ENCODE assay signal across 21 cellular contexts in genomic region chr17:32836527-32836926, GRCh38. TPM values are rescaled to one million over a fixed set of nuclear protein-coding genes. Genes with fewer than 3 reads are reported as not detected.
DNase-seq lines count a peak whose midpoint lies in the region; ATAC-seq, FAIRE-seq and TF ChIP-seq lines count a peak whose summit lies in the region.
"Had no signal": no experiment of that assay in that cellular context is flagged by ENCODE, and none has a peak within 500 bp of the region (broad histone marks: within the 10 kb centered on the region; RNA-seq: fewer than 3 reads in every experiment).

No MANE protein-coding gene starts in this region.

- CTCF ChIA-PET in HepG2 (lab: Yijun Ruan, JAX; ENCODE audit: low intra/inter-chr PET ratio, low total read pairs) = no interaction called here

- intact Hi-C loops in HepG2 (cut with micrococcal nuclease; ENCODE audit: unreplicated experiment) (no loop called here), right lobe of liver (cut with DNase I) (no loop called here), natural killer cell (cut with micrococcal nuclease) (no loop called here)

- H3K9me3 Mint-ChIP-seq in stimulated activated memory B cell treated with anti-CD40 and anti-IgM and Interleukin-4, amounts not matched to agents 10 μg/mL and 1 μg/mL and 100 μg/mL, for 72 hours = peaks cover 6% of the 10 kb centered on the region
- H3K9me3 Mint-ChIP-seq in natural killer cell = no peaks in the 10 kb centered on the region
- H3K9me3 Mint-ChIP-seq: CD4-positive, alpha-beta memory T cell; GM23338; HFFc6 had no signal

- BruUV-seq in HepG2 (replicated peaks; lab: Mats Ljungman, UMichigan) = no TSS peak

- H3K27ac ChIP-seq in HepG2 (ENCODE audit: extremely low read length, insufficient read depth, low read length) (no peak overlapping the region), right lobe of liver (no peak overlapping the region), MM.1S (ENCODE audit: low read length) (peak overlapping the region; percentile 94)
- H3K27ac ChIP-seq: 22Rv1, A549, BLaER1, KMS-11 had no signal

- H4K20me1 ChIP-seq in HepG2 (ENCODE audit: insufficient read depth, low read length) (no peaks in the 10 kb centered on the region), MM.1S (ENCODE audit: insufficient read depth, low read length) (no peaks in the 10 kb centered on the region)
- H4K20me1 ChIP-seq: BLaER1 had no signal

- H3K27me3 ChIP-seq in HepG2 (ENCODE audit: control insufficient read depth in 1 of 2, insufficient read depth in 2 of 2, low read length in 2 of 2) = no peaks in the 10 kb centered on the region
- no peaks in the 10 kb centered on the region for H3K27me3 ChIP-seq in right lobe of liver
- no peaks in the 10 kb centered on the region for H3K27me3 ChIP-seq in MM.1S (replicated peaks; ENCODE audit: insufficient read depth, low read length)
- H3K27me3 ChIP-seq: BLaER1 had no signal

- no peaks in the 10 kb centered on the region for H3K9me2 ChIP-seq in MM.1S (replicated peaks; ENCODE audit: insufficient read depth, low read length)

- H3K4me1 Mint-ChIP-seq in stimulated activated memory B cell treated with anti-CD40 and anti-IgM and Interleukin-4, amounts not matched to agents 10 μg/mL and 1 μg/mL and 100 μg/mL, for 72 hours = peaks cover 33% of the 10 kb centered on the region
- no peaks in the 10 kb centered on the region for H3K4me1 Mint-ChIP-seq in natural killer cell
- H3K4me1 Mint-ChIP-seq: CD14-positive monocyte; CD4-positive, alpha-beta memory T cell had no signal

- peak overlapping the region; percentile 40 for H3K27ac Mint-ChIP-seq in stimulated activated memory B cell treated with anti-CD40 and anti-IgM and Interleukin-4, amounts not matched to agents 10 μg/mL and 1 μg/mL and 100 μg/mL, for 72 hours
- no peak overlapping the region for H3K27ac Mint-ChIP-seq in natural killer cell
- H3K27ac Mint-ChIP-seq: CD14-positive monocyte; CD4-positive, alpha-beta memory T cell; GM23338; HFFc6 had no signal

- POLR2A ChIA-PET in HepG2 (lab: Yijun Ruan, JAX) = no interaction called here

- in situ Hi-C loops in HepG2 (cut with HindIII; ENCODE audit: extremely low pct_ligation_motif_present, low pct_unique_long_range_greater_than_20kb) = no loop called here

- TF ChIP-seq RAD21 in HepG2 (CRISPR knock-in tag; IDR thresholded peaks at IDR 0.05) = no peak

- TF ChIP-seq EP300 in HepG2 (IDR thresholded peaks at IDR 0.05; ENCODE audit: low read depth in 2 of 2, low read length in 2 of 2) = no peak
- no peak for TF ChIP-seq EP300 in HepG2 (CRISPR knock-in tag; IDR thresholded peaks at IDR 0.05; ENCODE audit: borderline replicate concordance)

- H3K9me3 ChIP-seq in HepG2 (ENCODE audit: low read length) (no peaks in the 10 kb centered on the region), right lobe of liver (no peaks in the 10 kb centered on the region), MM.1S (replicated peaks; ENCODE audit: insufficient read depth, low read length) (no peaks in the 10 kb centered on the region)
- H3K9me3 ChIP-seq: A549, BLaER1 had no signal

- ATAC-seq in HepG2 (no peak), right lobe of liver (no peak), HG02884 (IDR thresholded peaks at IDR 0.05; ENCODE audit: unreplicated experiment) (no peak), natural killer cell (no peak)
- no peak for ATAC-seq in stimulated activated memory B cell treated with anti-CD40 and anti-IgM and Interleukin-4, amounts not matched to agents 10 μg/mL and 1 μg/mL and 100 μg/mL, for 72 hours
- ATAC-seq: A549, GM23338 had no signal

- no peak for TF ChIP-seq CTCF in HepG2 (CRISPR knock-in tag; IDR thresholded peaks at IDR 0.05)
- TF ChIP-seq CTCF in right lobe of liver (IDR thresholded peaks at IDR 0.05) = no peak
- no peak for TF ChIP-seq CTCF in MM.1S (IDR thresholded peaks at IDR 0.05; ENCODE audit: low read length)
- TF ChIP-seq CTCF in natural killer cell (IDR thresholded peaks at IDR 0.05) = no peak

- H3F3A ChIP-seq in MM.1S (ENCODE audit: insufficient read depth, low read length) = peaks cover 28% of the 10 kb centered on the region

- no peak overlapping the region for H2AFZ ChIP-seq in HepG2 (ENCODE audit: low read length)
- no peak overlapping the region for H2AFZ ChIP-seq in MM.1S (ENCODE audit: low read length)
- H2AFZ ChIP-seq: GM23338 had no signal

- H3K36me3 Mint-ChIP-seq in stimulated activated memory B cell treated with anti-CD40 and anti-IgM and Interleukin-4, amounts not matched to agents 10 μg/mL and 1 μg/mL and 100 μg/mL, for 72 hours = peaks cover 5% of the 10 kb centered on the region
- H3K36me3 Mint-ChIP-seq in natural killer cell = no peaks in the 10 kb centered on the region
- H3K36me3 Mint-ChIP-seq: CD14-positive monocyte had no signal

- FAIRE-seq in HepG2 (lab: Jason Lieb, UNC) (no peak), frontal cortex (lab: Jason Lieb, UNC) (peak; percentile 21)
- FAIRE-seq: A549, H54 had no signal

- peaks cover 4% of the 10 kb centered on the region for H3K79me2 ChIP-seq in HepG2 (ENCODE audit: insufficient read depth, low read length)
- H3K79me2 ChIP-seq in MM.1S (ENCODE audit: low read length) = peaks cover 86% of the 10 kb centered on the region

- 98% methylated on average over 2 of the region's 2 CpGs for WGBS in HepG2 (ENCODE audit: low lambda C conversion rate)
- 83% methylated on average over 2 of the region's 2 CpGs for WGBS in right lobe of liver (ENCODE audit: insufficient coverage, low coverage, low lambda C conversion rate, missing lambda C conversion rate)

- no peak overlapping the region for H3K4me2 ChIP-seq in HepG2 (ENCODE audit: low read depth, low read length)
- peak overlapping the region; percentile 80 for H3K4me2 ChIP-seq in MM.1S (ENCODE audit: low read depth, low read length)
- H3K4me2 ChIP-seq: A549, BLaER1, GM23338, KMS-11 had no signal

- TF ChIP-seq POLR2A in HepG2 (IDR thresholded peaks at IDR 0.05; ENCODE audit: insufficient read depth in 1 of 2, low read depth in 2 of 2, low read length in 2 of 2) (no peak), right lobe of liver (IDR thresholded peaks at IDR 0.05) (no peak)

- no peaks in the 10 kb centered on the region for H3K36me3 ChIP-seq in HepG2 (replicated peaks in 1 of 2; ENCODE audit: control insufficient read depth in 1 of 2, insufficient read depth in 2 of 2, low read length in 2 of 2)
- H3K36me3 ChIP-seq in right lobe of liver = no peaks in the 10 kb centered on the region
- no peaks in the 10 kb centered on the region for H3K36me3 ChIP-seq in MM.1S (replicated peaks; ENCODE audit: insufficient read depth, low read length)
- H3K36me3 ChIP-seq: BLaER1 had no signal

- H3K4me3 ChIP-seq in HepG2 (replicated peaks in 1 of 3; ENCODE audit: insufficient read depth in 1 of 3, low read depth in 2 of 3, low read length in 3 of 3) = no peak overlapping the region
- H3K4me3 ChIP-seq in right lobe of liver = no peak overlapping the region
- peak overlapping the region; percentile 56 for H3K4me3 ChIP-seq in MM.1S (ENCODE audit: low read length)
- H3K4me3 ChIP-seq: A549, BLaER1, GM23338 had no signal

- no peaks in the 10 kb centered on the region for H3K27me3 Mint-ChIP-seq in stimulated activated memory B cell treated with anti-CD40 and anti-IgM and Interleukin-4, amounts not matched to agents 10 μg/mL and 1 μg/mL and 100 μg/mL, for 72 hours
- peaks cover 3 to 13% of the 10 kb centered on the region in 2 donors for H3K27me3 Mint-ChIP-seq in natural killer cell (ENCODE audit: low read depth in 2 of 2)

- H3K4me1 ChIP-seq in HepG2 (ENCODE audit: insufficient read depth, low read length) (peaks cover 10% of the 10 kb centered on the region; the same call in 1 of the 2 replicates), right lobe of liver (no peaks in the 10 kb centered on the region), MM.1S (ENCODE audit: low read length) (peaks cover 50% of the 10 kb centered on the region)
- H3K4me1 ChIP-seq: A549, BLaER1 had no signal

- no peak overlapping the region for H3K9ac ChIP-seq in HepG2 (ENCODE audit: insufficient read depth, low read depth, low read length)
- H3K9ac ChIP-seq in MM.1S (ENCODE audit: low read length) = peak overlapping the region; percentile 53; the same call in 1 of the 2 replicates
- H3K9ac ChIP-seq: BLaER1, KMS-11 had no signal

- no peak overlapping the region for H3K4me3 Mint-ChIP-seq in stimulated activated memory B cell treated with anti-CD40 and anti-IgM and Interleukin-4, amounts not matched to agents 10 μg/mL and 1 μg/mL and 100 μg/mL, for 72 hours
- no peak overlapping the region for H3K4me3 Mint-ChIP-seq in natural killer cell
- H3K4me3 Mint-ChIP-seq: CD14-positive monocyte; CD4-positive, alpha-beta memory T cell; GM23338; HFFc6 had no signal

- DNase-seq in HepG2 (ENCODE audit: low spot score) (no peak), right lobe of liver (no peak), MM.1S (peak; percentile 12), frontal cortex (ENCODE audit: low spot score in 2 of 2) (no peak), NAMALWA (ENCODE audit: low spot score) (no peak), natural killer cell (no peak)
- DNase-seq: AML-193; CD4-positive, alpha-beta memory T cell; DMS 273 treated with DMSO at 0.1 percent for 48 hours; GDM1; HCEC 1CT; HFFc6 had no signal

RNA-seq across cellular contexts. Expression of gene MYO1D, which starts 40.4 kb away (rescaled TPM):
- 13.2 and 15.4 TPM in 2 replicates for total RNA-seq in HepG2 (2016; rRNA removed; fragmentation: Illumina TruSeq; extraction: Trizol)
- total RNA-seq in HepG2 (2016; cell fraction: cytosol; rRNA removed; fragmentation: Illumina TruSeq; extraction: Trizol; ENCODE audit: low read depth) = 3.0 and 3.6 TPM in 2 replicates
- total RNA-seq in HepG2 (2016; cell fraction: insoluble cytoplasmic fraction; rRNA removed; fragmentation: Illumina TruSeq; extraction: Trizol) = 12.4 and 13.8 TPM in 2 replicates
- 5.7 and 6.1 TPM in 2 replicates for total RNA-seq in HepG2 (2016; cell fraction: membrane; rRNA removed; fragmentation: Illumina TruSeq; extraction: Trizol)
- total RNA-seq in HepG2 (2016; cell fraction: nucleus; rRNA removed; fragmentation: Illumina TruSeq; extraction: Trizol) = 14.8 and 18.3 TPM in 2 replicates
- polyA plus RNA-seq in HepG2 (2011; rRNA removed) = 17.3 and 19.7 TPM in 2 replicates
- 15.1 and 24.7 TPM in 2 replicates for polyA plus RNA-seq in HepG2 (2011; cell fraction: cytosol; rRNA removed)
- 8.8 and 9.9 TPM in 2 replicates for polyA plus RNA-seq in HepG2 (2011; cell fraction: nucleus; rRNA removed)
- 21.0 and 26.3 TPM in 2 replicates for polyA plus RNA-seq in HepG2 (2012)
- polyA plus RNA-seq in HepG2 (2016; cell fraction: cytosol; fragmentation: Illumina TruSeq; extraction: Trizol; ENCODE audit: low read depth) = 0.91 and 1.2 TPM in 2 replicates
- 11.4 and 15.7 TPM in 2 replicates for polyA plus RNA-seq in HepG2 (2016; cell fraction: insoluble cytoplasmic fraction; fragmentation: Illumina TruSeq; extraction: Trizol; ENCODE audit: low read depth)
- polyA plus RNA-seq in HepG2 (2016; cell fraction: membrane; fragmentation: Illumina TruSeq; extraction: Trizol; ENCODE audit: low read depth) = 2.9 and 3.4 TPM in 2 replicates
- 8.9 and 12.3 TPM in 2 replicates for polyA plus RNA-seq in HepG2 (2016; cell fraction: nucleus; fragmentation: Illumina TruSeq; extraction: Trizol; ENCODE audit: insufficient read depth, low read depth)
- polyA minus RNA-seq in HepG2 (2011; rRNA and poly(A)+ RNA removed; ENCODE audit: low replicate concordance) = 1.8 and 19.9 TPM in 2 replicates
- polyA minus RNA-seq in HepG2 (2011; cell fraction: cytosol; rRNA and poly(A)+ RNA removed) = 24.6 and 25.3 TPM in 2 replicates
- polyA minus RNA-seq in HepG2 (2011; cell fraction: nucleus; rRNA and poly(A)+ RNA removed) = 44.4 and 61.9 TPM in 2 replicates
- total RNA-seq in right lobe of liver = 10 to 100 TPM; 17.6 to 25.7 (median 21.0) TPM
- 52.6 TPM for total RNA-seq in frontal cortex
- total RNA-seq in natural killer cell = 10 to 100 TPM in 2 of 3 donors, 1 to 10 TPM in 1; 6.8 to 20.2 (median 10.5) TPM
